Comparison of ENCODE assay signal across 32 cellular contexts in genomic region chr7:24113506-24113905, GRCh38.
A peak's percentile ranks its signal among the peaks of the same experiment; 100 is the strongest.
DNase-seq lines count a peak whose midpoint lies in the region; FAIRE-seq and TF ChIP-seq lines count a peak whose summit lies in the region.
"Had no signal": no experiment of that assay in that cellular context is flagged by ENCODE, and none has a peak within 500 bp of the region (broad histone marks: within the 10 kb centered on the region; RNA-seq: fewer than 3 reads in every experiment).

No MANE protein-coding gene starts in this region.

- H3K27ac ChIP-seq in H1 (ENCODE audit: low read depth, low read length) (no peak overlapping the region), esophagus muscularis mucosa (replicated peaks in 1 of 4) (no peak overlapping the region)
- H3K27ac ChIP-seq: 22Rv1; A549; BLaER1; BLaER1 treated with 17β-estradiol and CSF1 and Interleukin-3, amounts not matched to agents 10 nM and 100 nM; C4-2B had no signal

- H3K56ac ChIP-seq in H1 (replicated peaks; ENCODE audit: insufficient read length, low read depth, low read length), result no peak overlapping the region

- H3K23me2 ChIP-seq in H1 (ENCODE audit: low read depth, low read length), result no peaks in the 10 kb centered on the region

- POLR2A ChIA-PET in H1 (lab: Charles Lee; ENCODE audit: partially characterized antibody), result no interaction called here

- 0 out of 7 replicates have a peak, but pooled peaks cover 0 to 3% (median 0%) of the 10 kb centered on the region in 4 experiments for H3K4me1 ChIP-seq in H1 (replicated peaks in 1 of 4; ENCODE audit: control insufficient read depth in 3 of 4, insufficient read depth in 4 of 4, low read length in 3 of 4)
- no peaks in the 10 kb centered on the region for H3K4me1 ChIP-seq in esophagus muscularis mucosa
- H3K4me1 ChIP-seq: A549, BE2C had no signal

- no peak overlapping the region for H2BK15ac ChIP-seq in H1 (ENCODE audit: low read length)

- no peak overlapping the region for H3K4me2 ChIP-seq in H1 (ENCODE audit: insufficient read depth in 1 of 2, low read depth in 2 of 2, low read length in 2 of 2)
- H3K4me2 ChIP-seq: A549; BLaER1; BLaER1 treated with 17β-estradiol and CSF1 and Interleukin-3, amounts not matched to agents 10 nM and 100 nM had no signal

- TF ChIP-seq POLR2A in H1 (IDR thresholded peaks at IDR 0.05; ENCODE audit: control extremely low read depth in 1 of 2, low read depth in 2 of 2, low read length in 2 of 2) (no peak), esophagus muscularis mucosa (IDR thresholded peaks at IDR 0.05; ENCODE audit: low read depth) (no peak)

- H3K18ac ChIP-seq in H1 (ENCODE audit: extremely low read depth, low read length), result no peak overlapping the region

- H3K79me1 ChIP-seq in H1 (ENCODE audit: low read depth, low read length), result no peaks in the 10 kb centered on the region

- H2BK5ac ChIP-seq in H1 (ENCODE audit: low read depth, low read length), result no peak overlapping the region

- TF ChIP-seq EP300 in H1 (IDR thresholded peaks at IDR 0.05; ENCODE audit: borderline replicate concordance in 1 of 2, low read depth in 2 of 2, low read length in 2 of 2) (no peak), esophagus muscularis mucosa (IDR thresholded peaks at IDR 0.05) (no peak)

- H3K27me3 ChIP-seq in H1 (replicated peaks in 1 of 4; ENCODE audit: control insufficient read depth in 3 of 4, extremely low read depth in 1 of 4, insufficient read depth in 3 of 4, low read length in 3 of 4) (no peaks in the 10 kb centered on the region), esophagus muscularis mucosa (peaks cover 0 to 4% (median 0%) of the 10 kb centered on the region in 4 donors)
- H3K27me3 ChIP-seq: BE2C; BLaER1; BLaER1 treated with 17β-estradiol and CSF1 and Interleukin-3, amounts not matched to agents 10 nM and 100 nM had no signal

- CTCF ChIA-PET in H1 (lab: Charles Lee; ENCODE audit: partially characterized antibody), result no interaction called here

- no peak overlapping the region for H2BK20ac ChIP-seq in H1 (ENCODE audit: low read length)

- no peak overlapping the region for H2BK120ac ChIP-seq in H1 (replicated peaks; ENCODE audit: low read depth, low read length)

- H3K4me3 ChIP-seq in H1 (ENCODE audit: extremely low read depth in 1 of 4, insufficient read depth in 2 of 4, low read depth in 3 of 4, low read length in 4 of 4) (no peak overlapping the region), esophagus muscularis mucosa (no peak overlapping the region)
- H3K4me3 ChIP-seq: A549; BLaER1; BLaER1 treated with 17β-estradiol and CSF1 and Interleukin-3, amounts not matched to agents 10 nM and 100 nM had no signal

- H3K36me3 ChIP-seq in H1 (ENCODE audit: control insufficient read depth in 2 of 4, insufficient read depth in 4 of 4, low read length in 3 of 4), result no peaks in the 10 kb centered on the region
- no peaks in the 10 kb centered on the region for H3K36me3 ChIP-seq in esophagus muscularis mucosa
- H3K36me3 ChIP-seq: BE2C; BLaER1; BLaER1 treated with 17β-estradiol and CSF1 and Interleukin-3, amounts not matched to agents 10 nM and 100 nM had no signal

- H3K4ac ChIP-seq in H1 (replicated peaks; ENCODE audit: insufficient read length, low read depth, low read length), result no peak overlapping the region

- in situ Hi-C loops in ACHN (cut with HindIII; ENCODE audit: low pct_ligation_motif_present, low pct_unique_long_range_greater_than_20kb, low sequenced_read_pairs), result no loop called here

- no peak overlapping the region for H4K91ac ChIP-seq in H1 (replicated peaks; ENCODE audit: insufficient read length, low read length)

- H2AK5ac ChIP-seq in H1 (ENCODE audit: low read depth, low read length), result no peak overlapping the region

- H3K9ac ChIP-seq in H1 (replicated peaks in 1 of 4; ENCODE audit: extremely low read depth in 1 of 4, low read depth in 3 of 4, low read length in 3 of 4), result no peak overlapping the region
- H3K9ac ChIP-seq: BLaER1; BLaER1 treated with 17β-estradiol and CSF1 and Interleukin-3, amounts not matched to agents 10 nM and 100 nM had no signal

- H3K79me2 ChIP-seq in H1 (ENCODE audit: control insufficient read depth in 1 of 2, insufficient read depth in 2 of 2, low read length in 2 of 2), result no peaks in the 10 kb centered on the region

- H2AFZ ChIP-seq in H1 (ENCODE audit: low read length), result peak overlapping the region; percentile 69; the same call in 1 of the 2 replicates

- FAIRE-seq in H1 (lab: Jason Lieb, UNC) (no peak), urothelium cell line (lab: Jason Lieb, UNC) (peak; percentile 17)
- FAIRE-seq: A204.1, A549, D721Med had no signal

- 89% methylated on average over 7 of the region's 7 CpGs; no CpG with 5 or more reads in 1 of the 2 experiments for WGBS in H1 (ENCODE audit: extremely low coverage in 1 of 2, insufficient coverage in 1 of 2, insufficient read length in 1 of 2, insufficient replicate concordance in 2 of 2, low coverage in 1 of 2, low lambda C conversion rate in 2 of 2, missing lambda C conversion rate in 1 of 2), 2 experiments
- WGBS in esophagus muscularis mucosa, result 92% methylated on average over 7 of the region's 7 CpGs

- no peak overlapping the region for H2BK12ac ChIP-seq in H1 (ENCODE audit: low read depth, low read length)

- no peak for DNase-seq in H1 (ENCODE audit: low read depth in 1 of 2, low spot score in 2 of 2)
- DNase-seq in esophagus muscularis mucosa (ENCODE audit: extremely low spot score), result peak; percentile 60
- no peak for DNase-seq in urothelium cell line (ENCODE audit: low spot score)
- no peak for DNase-seq in ACHN
- DNase-seq in activated CD4-positive, alpha-beta T cell treated with anti-CD3 and anti-CD28 coated beads, Interleukin-2, amount 50 U/mL, for 4 hours, result no peak
- no peak for DNase-seq in NCI-H2107 treated with DMSO at 0.1 percent for 48 hours (lab: John Stamatoyannopoulos, UW; ENCODE audit: unreplicated experiment)
- DNase-seq: 8988T; AML-193; BE2C; C1 segment of cervical spinal cord; Caco-2; Calu3; CD4-positive, alpha-beta memory T cell; CD4-positive, alpha-beta T cell; CD4-positive, CD25-positive, alpha-beta regulatory T cell; CD8-positive, alpha-beta memory T cell; CD8-positive, alpha-beta T cell; COR-L47; DMS 273 treated with DMSO at 0.1 percent for 48 hours; DMS153; DMS53; DMS79; DMS79 treated with DMSO at 0.1 percent for 48 hours; DND-41; EL had no signal

- no peak overlapping the region for H3K14ac ChIP-seq in H1 (ENCODE audit: insufficient read length)

- no peak overlapping the region for H3K23ac ChIP-seq in H1 (ENCODE audit: insufficient read length)

- H4K5ac ChIP-seq in H1 (ENCODE audit: insufficient read length, low read depth, low read length), result no peak overlapping the region

- TF ChIP-seq CTCF in H1 (IDR thresholded peaks at IDR 0.05; ENCODE audit: control extremely low read depth in 1 of 3, insufficient read depth in 1 of 3, low read depth in 1 of 3, low read length in 3 of 3) (no peak), esophagus muscularis mucosa (IDR thresholded peaks at IDR 0.05) (no peak)

- TF ChIP-seq RAD21 in H1 (IDR thresholded peaks at IDR 0.05 in 1 of 2, conservative IDR thresholded peaks at IDR 0.05 in 1 of 2; ENCODE audit: low read depth in 2 of 2, low read length in 2 of 2), result no peak

- H4K8ac ChIP-seq in H1 (ENCODE audit: extremely low read depth, insufficient read depth, low read length), result no peak overlapping the region

- no peaks in the 10 kb centered on the region for H4K20me1 ChIP-seq in H1 (replicated peaks in 1 of 2; ENCODE audit: control insufficient read depth in 1 of 2, insufficient read depth in 2 of 2, low read length in 2 of 2)
- H4K20me1 ChIP-seq: BLaER1; BLaER1 treated with 17β-estradiol and CSF1 and Interleukin-3, amounts not matched to agents 10 nM and 100 nM had no signal

- H3K9me3 ChIP-seq in H1 (ENCODE audit: insufficient read depth in 2 of 2, low read depth in 1 of 2, low read length in 1 of 2) (no peaks in the 10 kb centered on the region; a peak in 1 of 4 replicates), esophagus muscularis mucosa (no peaks in the 10 kb centered on the region)
- H3K9me3 ChIP-seq: A549; BE2C; BLaER1; BLaER1 treated with 17β-estradiol and CSF1 and Interleukin-3, amounts not matched to agents 10 nM and 100 nM; Caco-2 had no signal

- intact Hi-C loops in esophagus muscularis mucosa (cut with DNase I), result no loop called here

TF ChIP-seq in H1, 55 proteins besides CTCF, POLR2A, EP300 and RAD21 (continues in another document):
- no peak for TF ChIP-seq SUZ12 (IDR thresholded peaks at IDR 0.05; ENCODE audit: low read length)
- no peak for TF ChIP-seq EZH2 (IDR thresholded peaks at IDR 0.05; ENCODE audit: low read depth, low read length, severe bottlenecking)
- TF ChIP-seq CHD1 (IDR thresholded peaks at IDR 0.05; ENCODE audit: low read depth, low read length), result no peak
- TF ChIP-seq SIRT6 (IDR thresholded peaks at IDR 0.05; ENCODE audit: low read length), result no peak
- no peak for TF ChIP-seq E2F6 (IDR thresholded peaks at IDR 0.05)
- no peak for TF ChIP-seq CBX5 (IDR thresholded peaks at IDR 0.05; ENCODE audit: low read depth, low read length)
